In genomic region chr18:73768043-73768442, GRCh38 we compare ENCODE assay signal across 2 cellular contexts.
TF ChIP-seq lines count a peak whose summit lies in the region.

No MANE protein-coding gene starts in this region.

TF ChIP-seq in IMR-90, 13 proteins besides CTCF, POLR2A, EP300 and RAD21:
- TF ChIP-seq ELK1 (IDR thresholded peaks at IDR 0.05; ENCODE audit: borderline replicate concordance, low read depth, low read length) (no peak), FOS (IDR thresholded peaks at IDR 0.05; ENCODE audit: low read depth, low read length) (no peak), RFX5 (IDR thresholded peaks at IDR 0.05; ENCODE audit: low read depth, low read length) (no peak), BHLHE40 (IDR thresholded peaks at IDR 0.05; ENCODE audit: low read depth, low read length) (no peak), MXI1 (IDR thresholded peaks at IDR 0.05; ENCODE audit: borderline replicate concordance, low read depth, low read length) (no peak), CEBPB (IDR thresholded peaks at IDR 0.05; ENCODE audit: low read depth, low read length) (no peak), MAZ (IDR thresholded peaks at IDR 0.05; ENCODE audit: borderline replicate concordance, low read depth, low read length) (no peak), MAFK (IDR thresholded peaks at IDR 0.05; ENCODE audit: low read depth, low read length) (no peak), NFE2L2 (IDR thresholded peaks at IDR 0.05; ENCODE audit: low read depth, low read length) (no peak), USF2 (IDR thresholded peaks at IDR 0.05; ENCODE audit: low read depth, low read length) (no peak), CHD1 (IDR thresholded peaks at IDR 0.05; ENCODE audit: low read depth, low read length) (no peak)
TF ChIP-seq in IMR-90: peak in this region for 0.

TF ChIP-seq in H1, 55 proteins besides CTCF, POLR2A, EP300 and RAD21:
- TF ChIP-seq NANOG (IDR thresholded peaks at IDR 0.05; ENCODE audit: insufficient read depth, low read depth, low read length, poor library complexity, severe bottlenecking): no peak
- TF ChIP-seq PHF8 (conservative IDR thresholded peaks at IDR 0.05; ENCODE audit: low read depth, low read length): no peak
- TF ChIP-seq EGR1 (IDR thresholded peaks at IDR 0.05; ENCODE audit: borderline replicate concordance, low read depth, low read length): no peak
- TF ChIP-seq SP1 (IDR thresholded peaks at IDR 0.05; ENCODE audit: low read depth, low read length): no peak
- no peak for TF ChIP-seq ATF2 (IDR thresholded peaks at IDR 0.05; ENCODE audit: low read length)
- TF ChIP-seq EZH2 (IDR thresholded peaks at IDR 0.05; ENCODE audit: low read depth, low read length, severe bottlenecking): no peak
- TF ChIP-seq ASH2L (IDR thresholded peaks at IDR 0.05; ENCODE audit: low read length): no peak
